8 cellular contexts compared by ENCODE assay signal in the genomic region with DNA sequence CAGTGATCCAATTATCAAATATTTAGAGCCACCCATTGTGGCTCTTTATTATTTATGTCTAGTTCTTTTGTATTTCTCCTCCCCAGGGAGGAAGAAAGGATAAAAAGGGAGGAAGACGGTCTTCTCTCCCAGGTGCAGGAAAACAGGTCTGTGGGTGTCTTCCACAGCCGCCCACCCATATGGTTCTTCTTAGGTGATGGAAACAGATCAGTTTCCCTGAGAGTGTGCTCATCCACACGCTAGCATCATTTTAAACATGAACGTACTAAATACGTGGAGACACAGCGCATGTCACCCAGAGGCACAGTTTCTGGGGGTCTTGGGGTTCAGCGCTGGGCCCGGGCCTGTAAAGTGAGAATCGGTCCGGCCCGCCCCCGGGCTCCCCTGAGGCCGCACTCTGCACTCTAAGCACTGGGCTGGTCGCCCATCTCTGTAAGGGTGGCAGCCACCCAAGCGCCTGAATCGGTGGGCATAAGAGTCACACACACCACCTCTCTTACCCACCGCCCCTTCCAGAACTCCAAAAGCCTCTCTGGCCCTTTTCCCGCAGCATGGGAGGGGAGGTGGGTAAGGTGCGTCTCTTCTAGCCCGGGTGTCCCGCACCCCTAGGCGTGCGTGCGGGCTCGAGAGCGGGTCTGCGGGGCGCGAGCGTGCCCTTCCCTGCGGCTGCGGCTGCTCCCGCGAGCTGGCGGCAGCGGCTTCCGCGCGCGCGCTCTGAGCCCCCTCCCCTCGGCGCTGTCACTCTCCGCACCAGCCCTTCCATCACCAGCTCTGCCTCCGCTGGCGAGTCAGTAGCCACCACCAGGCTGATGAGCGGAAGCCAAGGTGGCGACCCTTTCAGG. TPM values are rescaled to one million over a fixed set of nuclear protein-coding genes. Genes with fewer than 3 reads are reported as not detected.
A peak's percentile ranks its signal among the peaks of the same experiment; 100 is the strongest.
DNase-seq lines count a peak whose midpoint lies in the region; ATAC-seq, FAIRE-seq and TF ChIP-seq lines count a peak whose summit lies in the region.

No MANE protein-coding gene starts in this region.

- no peak for ATAC-seq in HG03565 (IDR thresholded peaks at IDR 0.05; ENCODE audit: unreplicated experiment)

- H3K4me3 ChIP-seq in AG04450 (ENCODE audit: low read depth, low read length) (peak overlapping the region; percentile 70), HUES6 (ENCODE audit: low read depth, low read length) (peak overlapping the region; percentile 77), esophagus muscularis mucosa (peak overlapping the region; percentile 59 to 66 (median 62)), ovary (peak overlapping the region; percentile 49)

- no peak for TF ChIP-seq POLR2A in esophagus muscularis mucosa (IDR thresholded peaks at IDR 0.05; ENCODE audit: low read depth)
- no peak for TF ChIP-seq POLR2A in ovary (IDR thresholded peaks at IDR 0.05)
- TF ChIP-seq POLR2A in GM12891 (IDR thresholded peaks at IDR 0.05; ENCODE audit: low read depth, low read length): no peak

- intact Hi-C loops in esophagus muscularis mucosa (cut with DNase I) (no loop called here), ovary (cut with DNase I) (no loop called here)

- POLR2A ChIA-PET in AG04450 (lab: Yijun Ruan, JAX): interaction anchor here (0.6 kb wide), 1 partner anchor 10 kb away, joined by 6 read pairs; no protein-coding TSS in a partner anchor

- H3K9ac ChIP-seq in HUES6 (ENCODE audit: low read length): peak overlapping the region; percentile 74

- H3K27me3 ChIP-seq in AG04450 (ENCODE audit: control insufficient read depth, insufficient read depth, low read length): peaks cover 22% of the 10 kb centered on the region
- peaks cover 76% of the 10 kb centered on the region for H3K27me3 ChIP-seq in HUES6 (ENCODE audit: control insufficient read depth, insufficient read depth, low read length)
- peaks cover 0 to 19% (median 5%) of the 10 kb centered on the region in 4 donors for H3K27me3 ChIP-seq in esophagus muscularis mucosa
- H3K27me3 ChIP-seq in ovary: no peaks in the 10 kb centered on the region

- H3K9me3 ChIP-seq in AG04450 (ENCODE audit: control insufficient read depth, insufficient read depth, low read length) (no peaks in the 10 kb centered on the region; the same call in none of the 2 replicates), HUES6 (ENCODE audit: control insufficient read depth, insufficient read depth, low read depth, low read length) (peaks cover 2% of the 10 kb centered on the region; the same call in 1 of the 2 replicates), esophagus muscularis mucosa (no peaks in the 10 kb centered on the region), ovary (no peaks in the 10 kb centered on the region)

- H3K4me1 ChIP-seq in HUES6 (ENCODE audit: control insufficient read depth, insufficient read depth, low read length) (peaks cover 46% of the 10 kb centered on the region), esophagus muscularis mucosa (peaks cover 20 to 42% (median 33%) of the 10 kb centered on the region in 4 donors), ovary (ENCODE audit: insufficient read depth) (no peaks in the 10 kb centered on the region)

- H3K27ac ChIP-seq in AG04450 (ENCODE audit: low read depth, low read length) (no peak overlapping the region), HUES6 (ENCODE audit: low read depth, low read length) (no peak overlapping the region), esophagus muscularis mucosa (replicated peaks in 1 of 4) (no peak overlapping the region), ovary (no peak overlapping the region)

- no peaks in the 10 kb centered on the region for H3K36me3 ChIP-seq in HUES6 (ENCODE audit: control insufficient read depth, insufficient read depth, low read length)
- H3K36me3 ChIP-seq in esophagus muscularis mucosa: no peaks in the 10 kb centered on the region
- H3K36me3 ChIP-seq in ovary: no peaks in the 10 kb centered on the region

- TF ChIP-seq EP300 in esophagus muscularis mucosa (IDR thresholded peaks at IDR 0.05) (no peak), ovary (IDR thresholded peaks at IDR 0.05) (no peak)

- 41% methylated on average over 14 of the region's 48 CpGs for WGBS in esophagus muscularis mucosa
- 6 to 14% (median 8%) methylated on average over 30 to 48 of the region's 48 CpGs for WGBS in ovary, 3 donors

- TF ChIP-seq CTCF in AG04450 (IDR thresholded peaks at IDR 0.05; ENCODE audit: low read depth, low read length) (no peak), esophagus muscularis mucosa (IDR thresholded peaks at IDR 0.05) (no peak), ovary (IDR thresholded peaks at IDR 0.05) (no peak)

- FAIRE-seq in GM12891 (lab: Jason Lieb, UNC): no peak

- DNase-seq in AG04450 (ENCODE audit: low read depth, low spot score): no peak
- peak; percentile 33 to 51 for DNase-seq in activated CD4-positive, alpha-beta T cell treated with anti-CD3 and anti-CD28 coated beads, Interleukin-2, amount 50 U/mL, for 48 hours
- DNase-seq in esophagus muscularis mucosa (ENCODE audit: extremely low spot score): no peak
- DNase-seq in ovary: peak in 3 of 5 donors; percentile 28 to 45 (median 40)
- DNase-seq in UCSD-AML1 (lab: John Stamatoyannopoulos, UW; ENCODE audit: unreplicated experiment): no peak
- no peak for DNase-seq in GM12891 (ENCODE audit: insufficient read length, low spot score)

- CTCF ChIA-PET in AG04450 (lab: Charles Lee): no interaction called here

TF ChIP-seq in GM12891, 5 proteins besides CTCF, POLR2A, EP300 and RAD21:
- TF ChIP-seq POU2F2 (IDR thresholded peaks at IDR 0.05; ENCODE audit: low read depth, low read length): no peak
- no peak for TF ChIP-seq TAF1 (IDR thresholded peaks at IDR 0.05; ENCODE audit: low read depth, low read length)
- TF ChIP-seq SPI1 (IDR thresholded peaks at IDR 0.05; ENCODE audit: low read depth, low read length): no peak
- no peak for TF ChIP-seq POLR2AphosphoS5 (IDR thresholded peaks at IDR 0.05; ENCODE audit: low read depth, low read length)
- no peak for TF ChIP-seq PAX5 (IDR thresholded peaks at IDR 0.05; ENCODE audit: insufficient read depth, low read length, severe bottlenecking)

RNA-seq across cellular contexts. Expression of a gene that starts 1.3 kb away (rescaled TPM):
- 7.3 and 10.2 TPM in 2 replicates for polyA plus RNA-seq in AG04450 (2011; rRNA removed)
- 27.4 and 28.9 TPM in 2 replicates for polyA minus RNA-seq in AG04450 (2011; rRNA and poly(A)+ RNA removed)
- 10 to 100 TPM; 10.8 to 25.1 (median 16.9) TPM for total RNA-seq in esophagus muscularis mucosa
- total RNA-seq in ovary: 10 to 100 TPM in 5 of 7 donors, 1 to 10 TPM in 2; 6.4 to 24.3 (median 12.2) TPM
- polyA plus RNA-seq in ovary: 10 to 100 TPM; 13.6 to 17.5 TPM
- 2.7 TPM for polyA plus RNA-seq in GM12891 (2012; ENCODE audit: low read depth, missing spikeins)

Comparison
In these comparisons a context has a peak if more than half of its experiments do, and no peak if none do; other contexts are left out.
1. DNase-seq: peak in activated CD4-positive, alpha-beta T cell treated with anti-CD3 and anti-CD28 coated beads, Interleukin-2, amount 50 U/mL, for 48 hours (2 of 2) and ovary (3 of 5); none in AG04450 (single experiment), esophagus muscularis mucosa (single experiment), UCSD-AML1 (single experiment) and GM12891 (single experiment).
2. Peak in every context shown above with its lines, with median percentiles within 50 percentile points of each other: H3K4me3 ChIP-seq.